ENCODE assay signal across 19 cellular contexts in the genomic region with DNA sequence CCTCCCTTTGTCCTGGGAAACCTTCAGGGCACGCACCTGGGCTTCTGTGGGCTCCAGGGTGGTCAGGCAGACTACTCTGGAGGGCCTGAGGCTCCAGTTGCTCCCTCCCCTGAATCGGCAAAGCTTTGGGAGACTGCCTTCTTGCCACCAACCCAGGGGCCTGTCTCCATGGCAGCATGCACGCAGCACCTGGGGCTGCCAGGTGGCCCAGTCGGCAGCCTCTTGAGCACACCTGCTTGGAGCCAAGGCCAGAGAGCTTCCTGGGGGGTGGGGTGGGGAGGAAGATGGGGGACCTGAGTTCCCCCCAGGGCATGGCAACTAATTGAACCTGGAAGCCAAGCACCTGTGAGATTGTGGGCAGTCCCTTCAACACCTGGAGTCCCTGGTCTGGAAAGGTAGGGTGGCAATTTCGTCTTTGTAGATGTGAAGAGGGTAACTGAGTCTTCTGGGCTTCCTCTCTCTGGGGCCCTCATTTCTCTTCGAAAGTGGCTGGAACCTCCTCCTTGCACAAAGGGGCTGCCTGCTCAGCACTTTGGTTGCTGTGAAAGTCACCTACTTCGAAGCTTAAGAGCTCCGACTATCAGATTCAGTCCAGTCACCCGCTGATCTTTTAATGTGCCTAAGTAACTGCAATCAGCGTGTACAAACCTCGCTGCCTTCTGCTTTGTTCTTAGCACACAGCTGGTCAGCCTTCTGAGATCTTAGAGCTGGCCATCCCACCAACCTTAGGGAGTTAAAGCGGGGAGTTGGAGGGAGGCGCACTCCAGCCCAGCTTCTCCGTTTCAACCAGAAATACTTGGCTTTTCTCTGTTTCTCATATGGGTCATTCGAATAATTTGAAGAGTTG. TPM values are rescaled to one million over a fixed set of nuclear protein-coding genes. Genes with fewer than 3 reads are reported as not detected.
DNase-seq lines count a peak whose midpoint lies in the region; ATAC-seq lines count a peak whose summit lies in the region.
"Had no signal": no experiment of that assay in that cellular context is flagged by ENCODE, and none has a peak within 500 bp of the region (broad histone marks: within the 10 kb centered on the region; RNA-seq: fewer than 3 reads in every experiment).

No MANE protein-coding gene starts in this region.

- H3K9me3 Mint-ChIP-seq in central memory CD8-positive, alpha-beta T cell = no peaks in the 10 kb centered on the region
- no peaks in the 10 kb centered on the region for H3K9me3 Mint-ChIP-seq in activated T-helper 1 cell treated with anti-CD3 and anti-CD28 coated beads, Interleukin-12 subunit alpha, Interleukin-12 subunit beta, Interleukin-2, Interleukin-4 antibody, amounts not matched to agents 30 ng/mL and 10 ng/mL and 1 ng/mL, durations not matched to agents 14 hours and 24 hours and 36 hours
- H3K9me3 Mint-ChIP-seq: activated CD4-positive, alpha-beta T cell treated with anti-CD3 and anti-CD28 coated beads, Interleukin-2, amount 10 ng/mL, durations not matched to agents 7 days and 5 days; CD8-positive, alpha-beta T cell; nephron progenitor cell had no signal

- H3K36me3 Mint-ChIP-seq in central memory CD8-positive, alpha-beta T cell (ENCODE audit: insufficient read depth) = no peaks in the 10 kb centered on the region
- no peaks in the 10 kb centered on the region for H3K36me3 Mint-ChIP-seq in activated T-helper 1 cell treated with anti-CD3 and anti-CD28 coated beads, Interleukin-12 subunit alpha, Interleukin-12 subunit beta, Interleukin-2, Interleukin-4 antibody, amounts not matched to agents 30 ng/mL and 10 ng/mL and 1 ng/mL, durations not matched to agents 14 hours and 24 hours and 36 hours (ENCODE audit: low read depth)
- H3K36me3 Mint-ChIP-seq: CD8-positive, alpha-beta T cell had no signal

- H3K27me3 Mint-ChIP-seq in central memory CD8-positive, alpha-beta T cell = peaks cover 36% of the 10 kb centered on the region
- H3K27me3 Mint-ChIP-seq in activated T-helper 1 cell treated with anti-CD3 and anti-CD28 coated beads, Interleukin-12 subunit alpha, Interleukin-12 subunit beta, Interleukin-2, Interleukin-4 antibody, amounts not matched to agents 30 ng/mL and 10 ng/mL and 1 ng/mL, durations not matched to agents 14 hours and 24 hours and 36 hours (ENCODE audit: insufficient read depth) = peaks cover 9% of the 10 kb centered on the region

- H3K4me3 Mint-ChIP-seq in central memory CD8-positive, alpha-beta T cell = no peak overlapping the region
- H3K4me3 Mint-ChIP-seq in activated T-helper 1 cell treated with anti-CD3 and anti-CD28 coated beads, Interleukin-12 subunit alpha, Interleukin-12 subunit beta, Interleukin-2, Interleukin-4 antibody, amounts not matched to agents 30 ng/mL and 10 ng/mL and 1 ng/mL, durations not matched to agents 14 hours and 24 hours and 36 hours = no peak overlapping the region
- H3K4me3 Mint-ChIP-seq: activated CD4-positive, alpha-beta T cell treated with anti-CD3 and anti-CD28 coated beads, Interleukin-2, amount 10 ng/mL, durations not matched to agents 7 days and 5 days; CD8-positive, alpha-beta T cell; nephron progenitor cell had no signal

- intact Hi-C loops in activated T-helper 1 cell treated with anti-CD3 and anti-CD28 coated beads, Interleukin-12 subunit alpha, Interleukin-12 subunit beta, Interleukin-2, Interleukin-4 antibody, amounts not matched to agents 30 ng/mL and 10 ng/mL and 1 ng/mL, durations not matched to agents 14 hours and 24 hours and 36 hours (cut with micrococcal nuclease) = no loop called here

- DNase-seq in ELF-1 (ENCODE audit: low read depth, low spot score) (peak; percentile 36), NCI-H146 treated with DMSO at 0.1 percent for 48 hours (lab: John Stamatoyannopoulos, UW; ENCODE audit: unreplicated experiment) (peak; percentile 84), NCI-H345 treated with DMSO at 0.1 percent for 48 hours (lab: John Stamatoyannopoulos, UW; ENCODE audit: unreplicated experiment) (peak; percentile 85), occipital lobe (lab: John Stamatoyannopoulos, UW) (no peak), G401 (ENCODE audit: low spot score) (no peak), HuH-7 (ENCODE audit: low spot score) (no peak)
- DNase-seq in central memory CD8-positive, alpha-beta T cell (ENCODE audit: low spot score in 2 of 2) = no peak
- DNase-seq in activated T-helper 1 cell treated with anti-CD3 and anti-CD28 coated beads, Interleukin-12 subunit alpha, Interleukin-12 subunit beta, Interleukin-2, Interleukin-4 antibody, amounts not matched to agents 30 ng/mL and 10 ng/mL and 1 ng/mL, durations not matched to agents 14 hours and 24 hours and 36 hours (ENCODE audit: low spot score) = no peak
- DNase-seq: activated CD4-positive, alpha-beta T cell treated with anti-CD3 and anti-CD28 coated beads, Interleukin-2, amount 10 ng/mL, durations not matched to agents 7 days and 5 days; activated gamma-delta T cell treated with Interleukin-2 at 50 U/mL for 16 hours; amniotic stem cell; CD8-positive, alpha-beta T cell; dorsolateral prefrontal cortex; NCI-H524; nephron progenitor cell; spleen; testis had no signal

- in situ Hi-C loops in G401 (cut with HindIII; ENCODE audit: low sequenced_read_pairs) = no loop called here

- H3K4me1 Mint-ChIP-seq in central memory CD8-positive, alpha-beta T cell = no peaks in the 10 kb centered on the region
- H3K4me1 Mint-ChIP-seq in activated T-helper 1 cell treated with anti-CD3 and anti-CD28 coated beads, Interleukin-12 subunit alpha, Interleukin-12 subunit beta, Interleukin-2, Interleukin-4 antibody, amounts not matched to agents 30 ng/mL and 10 ng/mL and 1 ng/mL, durations not matched to agents 14 hours and 24 hours and 36 hours (ENCODE audit: low read depth) = no peaks in the 10 kb centered on the region

- peak overlapping the region; percentile 55 for H3K27ac Mint-ChIP-seq in central memory CD8-positive, alpha-beta T cell (ENCODE audit: low read depth)
- no peak overlapping the region for H3K27ac Mint-ChIP-seq in activated T-helper 1 cell treated with anti-CD3 and anti-CD28 coated beads, Interleukin-12 subunit alpha, Interleukin-12 subunit beta, Interleukin-2, Interleukin-4 antibody, amounts not matched to agents 30 ng/mL and 10 ng/mL and 1 ng/mL, durations not matched to agents 14 hours and 24 hours and 36 hours
- H3K27ac Mint-ChIP-seq: activated CD4-positive, alpha-beta T cell treated with anti-CD3 and anti-CD28 coated beads, Interleukin-2, amount 10 ng/mL, durations not matched to agents 7 days and 5 days; CD8-positive, alpha-beta T cell; nephron progenitor cell had no signal

- ATAC-seq in central memory CD8-positive, alpha-beta T cell (replicated peaks; ENCODE audit: extremely low read depth, poor library complexity, severe bottlenecking) = no peak
- ATAC-seq: CD8-positive, alpha-beta T cell had no signal

RNA-seq across cellular contexts. Expression of a gene that starts 4.0 kb away (rescaled TPM):
- not detected for total RNA-seq in occipital lobe
- total RNA-seq in activated T-helper 1 cell treated with anti-CD3 and anti-CD28 coated beads, Interleukin-12 subunit alpha, Interleukin-12 subunit beta, Interleukin-2, Interleukin-4 antibody, amounts not matched to agents 30 ng/mL and 10 ng/mL and 1 ng/mL, durations not matched to agents 14 hours and 24 hours and 36 hours = not detected in 2 replicates
- not detected in 2 replicates for total RNA-seq in G401 (2014; rRNA removed; shearing (Covaris generic))
- total RNA-seq: activated CD4-positive, alpha-beta T cell treated with anti-CD3 and anti-CD28 coated beads, Interleukin-2, amount 10 ng/mL, durations not matched to agents 7 days and 5 days; CD8-positive, alpha-beta T cell; frontal cortex; pulmonary artery endothelial cell had no signal

RNA-seq across cellular contexts. Expression of a gene that starts 23.7 kb away (rescaled TPM):
- 23.7 TPM for total RNA-seq in occipital lobe
- 59.2 and 60.2 TPM in 2 replicates for total RNA-seq in activated T-helper 1 cell treated with anti-CD3 and anti-CD28 coated beads, Interleukin-12 subunit alpha, Interleukin-12 subunit beta, Interleukin-2, Interleukin-4 antibody, amounts not matched to agents 30 ng/mL and 10 ng/mL and 1 ng/mL, durations not matched to agents 14 hours and 24 hours and 36 hours
- total RNA-seq in G401 (2014; rRNA removed; shearing (Covaris generic)) = 51.8 and 52.9 TPM in 2 replicates

RNA-seq across cellular contexts. Expression of a gene that starts 23.8 kb away (rescaled TPM):
- 17.0 TPM for total RNA-seq in occipital lobe
- 49.9 and 50.6 TPM in 2 replicates for total RNA-seq in activated T-helper 1 cell treated with anti-CD3 and anti-CD28 coated beads, Interleukin-12 subunit alpha, Interleukin-12 subunit beta, Interleukin-2, Interleukin-4 antibody, amounts not matched to agents 30 ng/mL and 10 ng/mL and 1 ng/mL, durations not matched to agents 14 hours and 24 hours and 36 hours
- total RNA-seq in G401 (2014; rRNA removed; shearing (Covaris generic)) = 46.5 and 53.3 TPM in 2 replicates

RNA-seq across cellular contexts. Expression of a gene that starts 40.9 kb away (rescaled TPM):
- 1.7 TPM for total RNA-seq in occipital lobe
- total RNA-seq in activated T-helper 1 cell treated with anti-CD3 and anti-CD28 coated beads, Interleukin-12 subunit alpha, Interleukin-12 subunit beta, Interleukin-2, Interleukin-4 antibody, amounts not matched to agents 30 ng/mL and 10 ng/mL and 1 ng/mL, durations not matched to agents 14 hours and 24 hours and 36 hours = 1.9 and 2.2 TPM in 2 replicates
- total RNA-seq in G401 (2014; rRNA removed; shearing (Covaris generic)) = 1.9 and 3.3 TPM in 2 replicates

RNA-seq across cellular contexts. Expression of a gene that starts 50.2 kb away (rescaled TPM):
- total RNA-seq in occipital lobe = not detected
- total RNA-seq in activated T-helper 1 cell treated with anti-CD3 and anti-CD28 coated beads, Interleukin-12 subunit alpha, Interleukin-12 subunit beta, Interleukin-2, Interleukin-4 antibody, amounts not matched to agents 30 ng/mL and 10 ng/mL and 1 ng/mL, durations not matched to agents 14 hours and 24 hours and 36 hours = 12.3 and 12.8 TPM in 2 replicates
- 0.64 TPM in 1 of 2 replicates, not detected in the other for total RNA-seq in G401 (2014; rRNA removed; shearing (Covaris generic))
- total RNA-seq: CD8-positive, alpha-beta T cell had no signal

Comparison
In these comparisons a context has a peak if more than half of its experiments do, and no peak if none do; other contexts are left out.
1. DNase-seq: peak in ELF-1 (single experiment), NCI-H146 treated with DMSO at 0.1 percent for 48 hours (single experiment) and NCI-H345 treated with DMSO at 0.1 percent for 48 hours (single experiment); none in central memory CD8-positive, alpha-beta T cell (0 of 2), occipital lobe (single experiment), activated T-helper 1 cell treated with anti-CD3 and anti-CD28 coated beads, Interleukin-12 subunit alpha, Interleukin-12 subunit beta, Interleukin-2, Interleukin-4 antibody, amounts not matched to agents 30 ng/mL and 10 ng/mL and 1 ng/mL, durations not matched to agents 14 hours and 24 hours and 36 hours (single experiment), G401 (single experiment) and HuH-7 (single experiment).